In genomic region chr16:89288966-89289365, GRCh38 we compare ENCODE assay signal across 6 cellular contexts.
"Had no signal": no experiment of that assay in that cellular context is flagged by ENCODE, and none has a peak within 500 bp of the region (broad histone marks: within the 10 kb centered on the region; RNA-seq: fewer than 3 reads in every experiment).

No MANE protein-coding gene starts in this region.

- H3K4me3 Mint-ChIP-seq: activated naive CD8-positive, alpha-beta T cell treated with anti-CD3 and anti-CD28 coated beads for 36 hours had no signal

- H3K27ac ChIP-seq: pancreas, thyroid gland, WERI-Rb-1 had no signal

- H3K9me3 Mint-ChIP-seq: activated naive CD8-positive, alpha-beta T cell treated with anti-CD3 and anti-CD28 coated beads for 36 hours had no signal

- H3K27me3 Mint-ChIP-seq: activated naive CD8-positive, alpha-beta T cell treated with anti-CD3 and anti-CD28 coated beads for 36 hours had no signal

- H3K4me3 ChIP-seq: esophagus muscularis mucosa, pancreas, thyroid gland had no signal

- H3K27me3 ChIP-seq: esophagus muscularis mucosa, pancreas, thyroid gland had no signal

- H3K27ac Mint-ChIP-seq: activated naive CD8-positive, alpha-beta T cell treated with anti-CD3 and anti-CD28 coated beads for 36 hours had no signal

- H3K9me3 ChIP-seq: esophagus muscularis mucosa, pancreas, thyroid gland had no signal

- H3K4me1 ChIP-seq: pancreas, thyroid gland had no signal

- FAIRE-seq: endometrium, pancreas had no signal
